In genomic region chr12:57078519-57079404, GRCh38 we compare ENCODE assay signal across 8 cellular contexts. TPM values are rescaled to one million over a fixed set of nuclear protein-coding genes. Genes with fewer than 3 reads are reported as not detected.
DNase-seq lines count a peak whose midpoint lies in the region; ATAC-seq and TF ChIP-seq lines count a peak whose summit lies in the region.

Gene NEMP1 (minus strand): TSS chr12:57078791. CDS start chr12:57078745, 46 bp downstream.

- CTCF ChIA-PET in SK-N-SH (lab: Yijun Ruan, JAX) = interaction anchor here (0.8 to 14.9 kb wide), 9 partner anchors 10 to 160 kb away, joined by 3 to 339 read pairs (median 7); partner anchors contain the start of genes NAB2 and STAT6

- peak; percentile 96 for ATAC-seq in HG02571 (IDR thresholded peaks at IDR 0.05; ENCODE audit: unreplicated experiment)

- TF ChIP-seq CTCF in SK-N-SH (IDR thresholded peaks at IDR 0.05) = no peak

- H3K27ac ChIP-seq in SK-N-SH (ENCODE audit: low read depth in 2 of 2, low read length in 1 of 2) (peak within 1 kb of the TSS; percentile 77 to 79), temporal lobe (ENCODE audit: low read depth, low read length) (peak within 1 kb of the TSS; percentile 44)

- H3K4me3 ChIP-seq in SK-N-SH (ENCODE audit: low read depth in 2 of 2, low read length in 1 of 2) = peak within 1 kb of the TSS; percentile 67 to 93

- peaks cover 42% of the 10 kb centered on the region for H3K79me2 ChIP-seq in SK-N-SH (ENCODE audit: insufficient read depth)

- WGBS in SK-N-SH (ENCODE audit: low lambda C conversion rate) = under 1% methylated on average over 25 of the region's 39 CpGs

- POLR2A ChIA-PET in SK-N-SH (lab: Yijun Ruan, JAX) = interaction anchor here (0.6 to 1.6 kb wide), 6 partner anchors 8 to 92 kb away, joined by 3 to 7 read pairs (median 4); partner anchors contain the start of genes NAB2 and STAT6

- no peaks in the 10 kb centered on the region for H3K36me3 ChIP-seq in SK-N-SH (replicated peaks in 1 of 2; ENCODE audit: control insufficient read depth in 1 of 2, insufficient read depth in 2 of 2, low read length in 1 of 2)

- peaks cover 0 to 4% of the 10 kb centered on the region in 2 experiments; a peak in 2 of 4 replicates for H3K4me1 ChIP-seq in SK-N-SH (ENCODE audit: control insufficient read depth in 1 of 2, insufficient read depth in 2 of 2, low read depth in 1 of 2, low read length in 1 of 2)

- H4K20me1 ChIP-seq in SK-N-SH (ENCODE audit: insufficient read depth) = no peaks in the 10 kb centered on the region

- peak; percentile 100 for DNase-seq in GM04504 (ENCODE audit: low read depth)
- DNase-seq in NCI-H1048 (lab: John Stamatoyannopoulos, UW) = peak; percentile 97
- DNase-seq in SK-N-SH = peak; percentile 95
- DNase-seq in activated naive CD4-positive, alpha-beta T cell treated with anti-CD3 and anti-CD28 coated beads, Interleukin-2, amount 50 U/mL, for 16 hours = peak; percentile 94
- peak; percentile 98 for DNase-seq in germinal center (ENCODE audit: low spot score)
- DNase-seq in nucleus accumbens (lab: John Stamatoyannopoulos, UW) = peak; percentile 54 to 100 (median 98)

- no peaks in the 10 kb centered on the region for H3K9me2 ChIP-seq in SK-N-SH

- H3K27me3 ChIP-seq in SK-N-SH (ENCODE audit: insufficient read depth) = no peaks in the 10 kb centered on the region

- H2AFZ ChIP-seq in SK-N-SH (ENCODE audit: low read depth) = peak within 1 kb of the TSS; percentile 93

- peaks cover 9% of the 10 kb centered on the region for H3F3A ChIP-seq in SK-N-SH (replicated peaks; ENCODE audit: insufficient read depth)

- TF ChIP-seq RAD21 in SK-N-SH (IDR thresholded peaks at IDR 0.05; ENCODE audit: low read length) = no peak

- no peak; a peak in 1 of 4 replicates for TF ChIP-seq EP300 in SK-N-SH (IDR thresholded peaks at IDR 0.05; ENCODE audit: borderline replicate concordance in 1 of 2, low read depth in 1 of 2, low read length in 1 of 2)

- peak within 1 kb of the TSS; percentile 83 for H3K9ac ChIP-seq in SK-N-SH

- peak within 1 kb of the TSS; percentile 91 for H3K4me2 ChIP-seq in SK-N-SH

- H3K9me3 ChIP-seq in SK-N-SH = no peaks in the 10 kb centered on the region

TF ChIP-seq in SK-N-SH, 30 proteins besides CTCF, POLR2A, EP300 and RAD21 (continues in another document):
- peak; percentile 81 for TF ChIP-seq USF2 (IDR thresholded peaks at IDR 0.05; ENCODE audit: borderline replicate concordance, low read depth, low read length)
- TF ChIP-seq RXRA (IDR thresholded peaks at IDR 0.05; ENCODE audit: borderline replicate concordance, low read depth) = no peak
- TF ChIP-seq NRF1 (IDR thresholded peaks at IDR 0.05; ENCODE audit: low read depth, low read length) = no peak
- peak; percentile 93 for TF ChIP-seq GABPA (IDR thresholded peaks at IDR 0.05; ENCODE audit: low read depth)
- TF ChIP-seq FOXJ3 (CRISPR knock-in tag; IDR thresholded peaks at IDR 0.05) = no peak
- no peak for TF ChIP-seq NFIC (IDR thresholded peaks at IDR 0.05; ENCODE audit: borderline replicate concordance)
- peak; percentile 61; the same call in 1 of the 2 replicates for TF ChIP-seq TAF1 (IDR thresholded peaks at IDR 0.05; ENCODE audit: borderline replicate concordance, low read depth, low read length)
- TF ChIP-seq GATA2 (CRISPR knock-in tag; IDR thresholded peaks at IDR 0.05) = no peak
- no peak for TF ChIP-seq RCOR1 (IDR thresholded peaks at IDR 0.05; ENCODE audit: low read length)
- TF ChIP-seq TEAD4 (IDR thresholded peaks at IDR 0.05; ENCODE audit: borderline replicate concordance, insufficient read depth) = no peak
- no peak for TF ChIP-seq MEF2A (IDR thresholded peaks at IDR 0.05; ENCODE audit: borderline replicate concordance, low read depth)
- peak; percentile 96 for TF ChIP-seq MXI1 (IDR thresholded peaks at IDR 0.05; ENCODE audit: low read depth, low read length)
- no peak for TF ChIP-seq EZH2phosphoT487 (IDR thresholded peaks at IDR 0.05; ENCODE audit: borderline replicate concordance, low read depth)
- peak; percentile 93 for TF ChIP-seq USF1 (IDR thresholded peaks at IDR 0.05; ENCODE audit: borderline replicate concordance, low read depth)
- peak; percentile 93 for TF ChIP-seq MAX (IDR thresholded peaks at IDR 0.05; ENCODE audit: low read depth)
- peak; percentile 86 for TF ChIP-seq RFX5 (IDR thresholded peaks at IDR 0.05; ENCODE audit: low read length)
- peak; percentile 97 for TF ChIP-seq PBX3 (IDR thresholded peaks at IDR 0.05)
- 0 out of 2 replicates have a peak, but pooled peaks have one; percentile 44 for TF ChIP-seq ELF1 (IDR thresholded peaks at IDR 0.05)
- peak; percentile 97 for TF ChIP-seq SIN3A (IDR thresholded peaks at IDR 0.05; ENCODE audit: borderline replicate concordance, low read depth, low read length)
- no peak for TF ChIP-seq REST (IDR thresholded peaks at IDR 0.05; ENCODE audit: low read depth, low read length)
- TF ChIP-seq YY1 (IDR thresholded peaks at IDR 0.05; ENCODE audit: low read depth) = peak; percentile 70; the same call in 1 of the 2 replicates
- peak; percentile 40; the same call in 1 of the 2 replicates for TF ChIP-seq POLR2AphosphoS5 (IDR thresholded peaks at IDR 0.05; ENCODE audit: low read depth, low read length)
- no peak for TF ChIP-seq TCF12 (IDR thresholded peaks at IDR 0.05)
- no peak for TF ChIP-seq FOSL2 (IDR thresholded peaks at IDR 0.05; ENCODE audit: borderline replicate concordance, low read depth)
- peak; percentile 70 for TF ChIP-seq CHD2 (IDR thresholded peaks at IDR 0.05; ENCODE audit: low read length, partially characterized antibody)
- no peak for TF ChIP-seq JUND (IDR thresholded peaks at IDR 0.05)
- TF ChIP-seq SMC3 (IDR thresholded peaks at IDR 0.05; ENCODE audit: low read depth, low read length) = no peak

RNA-seq across cellular contexts. Expression of gene NEMP1, which starts in this region (rescaled TPM):
- polyA plus RNA-seq in SK-N-SH (2012; rRNA removed) = 6.2 and 8.8 TPM in 2 replicates
- polyA plus RNA-seq in SK-N-SH (2012; cell fraction: cytosol; rRNA removed) = 7.0 and 7.1 TPM in 2 replicates
- polyA plus RNA-seq in SK-N-SH (2012; cell fraction: nucleus; rRNA removed) = 13.4 and 24.8 TPM in 2 replicates
- 6.1 TPM for total RNA-seq in temporal lobe

Comparison
In these comparisons a context has a peak if more than half of its experiments do, and no peak if none do; other contexts are left out.
1. Peak in every context shown above with its lines: DNase-seq, ATAC-seq, H3K4me3 ChIP-seq and H3K27ac ChIP-seq.